ENCODE assay signal across 14 cellular contexts in the genomic region with DNA sequence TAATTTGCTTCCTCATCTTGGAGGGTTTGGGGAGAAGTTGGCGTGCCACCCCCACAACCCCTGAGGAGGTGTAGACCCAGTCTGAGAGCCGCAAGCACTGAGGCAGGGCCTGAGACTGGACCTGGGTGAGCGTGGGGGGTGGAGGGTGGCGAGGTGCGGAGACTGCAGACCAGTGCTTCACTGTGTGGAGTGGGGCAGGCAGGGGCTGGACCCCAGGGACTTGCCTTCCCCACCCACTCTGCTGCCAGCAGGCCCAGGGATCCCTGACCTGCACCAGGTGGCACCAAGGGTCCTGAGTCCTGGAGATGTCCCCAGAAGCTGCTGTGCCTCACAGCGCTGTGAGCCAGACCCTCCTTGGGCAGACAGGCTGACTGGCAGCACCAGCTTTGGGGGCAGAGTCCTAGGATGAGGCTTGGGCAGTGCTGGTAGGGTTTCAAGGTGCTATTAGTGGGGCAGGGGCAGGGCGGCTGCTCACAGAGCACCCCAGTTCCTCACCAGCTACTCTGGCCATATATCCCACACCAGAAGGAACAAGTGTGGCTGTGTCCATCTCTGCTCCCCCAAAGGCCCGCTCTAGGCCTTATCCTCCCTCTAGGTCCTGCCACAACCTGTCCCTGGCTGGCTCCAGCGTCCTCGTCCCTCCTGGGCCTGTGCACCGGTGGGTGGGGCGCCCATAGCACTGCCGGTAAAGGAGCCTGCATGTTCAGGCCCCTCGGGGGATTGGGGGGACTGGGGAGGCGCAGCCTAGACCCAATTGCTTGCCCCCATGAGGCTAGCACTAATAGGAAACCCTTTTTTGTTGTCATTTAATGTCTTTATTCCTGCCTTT. TPM values are rescaled to one million over a fixed set of nuclear protein-coding genes. Genes with fewer than 3 reads are reported as not detected.
DNase-seq lines count a peak whose midpoint lies in the region; TF ChIP-seq lines count a peak whose summit lies in the region.
"Had no signal": no experiment of that assay in that cellular context is flagged by ENCODE, and none has a peak within 500 bp of the region (broad histone marks: within the 10 kb centered on the region; RNA-seq: fewer than 3 reads in every experiment).

No MANE protein-coding gene starts in this region.

- H3K4me3 ChIP-seq in dorsolateral prefrontal cortex (no peak overlapping the region), esophagus muscularis mucosa (no peak overlapping the region)
- no peak overlapping the region for H3K4me3 ChIP-seq in effector memory CD4-positive, alpha-beta T cell (ENCODE audit: insufficient read depth, low read depth, low read length, poor library complexity, severe bottlenecking)

- TF ChIP-seq CTCF in dorsolateral prefrontal cortex (IDR thresholded peaks at IDR 0.05 in 54 of 56, conservative IDR thresholded peaks at IDR 0.05 in 2 of 56; ENCODE audit: low read depth in 1 of 56, partially characterized antibody in 56 of 56): no peak
- TF ChIP-seq CTCF in esophagus muscularis mucosa (IDR thresholded peaks at IDR 0.05): no peak

- H3K27me3 ChIP-seq in dorsolateral prefrontal cortex (no peaks in the 10 kb centered on the region), esophagus muscularis mucosa (no peaks in the 10 kb centered on the region)
- H3K27me3 ChIP-seq in effector memory CD4-positive, alpha-beta T cell (replicated peaks; ENCODE audit: control insufficient read depth, insufficient read depth, low read length, poor library complexity, severe bottlenecking): no peaks in the 10 kb centered on the region

- H3K27ac ChIP-seq in dorsolateral prefrontal cortex: peak overlapping the region in 50 of 59 donors; percentile 7 to 86 (median 78)
- no peak overlapping the region for H3K27ac ChIP-seq in esophagus muscularis mucosa (replicated peaks in 1 of 4)
- H3K27ac ChIP-seq in effector memory CD4-positive, alpha-beta T cell (ENCODE audit: insufficient read depth, low read length, poor library complexity, severe bottlenecking): no peak overlapping the region

- H3K9me3 ChIP-seq in esophagus muscularis mucosa: no peaks in the 10 kb centered on the region
- H3K9me3 ChIP-seq in effector memory CD4-positive, alpha-beta T cell (ENCODE audit: control insufficient read depth, low read length): no peaks in the 10 kb centered on the region

- no peak for TF ChIP-seq EP300 in esophagus muscularis mucosa (IDR thresholded peaks at IDR 0.05)

- no peak for TF ChIP-seq POLR2A in esophagus muscularis mucosa (IDR thresholded peaks at IDR 0.05; ENCODE audit: low read depth)

- H3K36me3 ChIP-seq in esophagus muscularis mucosa: peaks cover 0 to 12% (median 4%) of the 10 kb centered on the region in 4 donors
- H3K36me3 ChIP-seq in effector memory CD4-positive, alpha-beta T cell (ENCODE audit: control insufficient read depth, insufficient read depth, low read length): no peaks in the 10 kb centered on the region

- peaks cover 25 to 56% (median 31%) of the 10 kb centered on the region in 4 donors for H3K4me1 ChIP-seq in esophagus muscularis mucosa
- no peaks in the 10 kb centered on the region for H3K4me1 ChIP-seq in effector memory CD4-positive, alpha-beta T cell (ENCODE audit: control insufficient read depth, insufficient read depth, low read length, poor library complexity, severe bottlenecking)

- peak; percentile 4 for DNase-seq in Ammon's horn (ENCODE audit: low spot score)
- DNase-seq in GM03348 (ENCODE audit: low spot score): peak; percentile 8
- DNase-seq in dorsolateral prefrontal cortex: no peak
- DNase-seq in posterior vena cava (ENCODE audit: low spot score): peak; percentile 74
- DNase-seq in esophagus muscularis mucosa (ENCODE audit: extremely low spot score): no peak
- DNase-seq in effector memory CD4-positive, alpha-beta T cell: no peak
- DNase-seq in DMS153 treated with DMSO at 0.1 percent for 48 hours (lab: John Stamatoyannopoulos, UW; ENCODE audit: unreplicated experiment): no peak
- DNase-seq: DMS153, NCI-H1436, NCI-H2227 treated with DMSO at 0.1 percent for 48 hours, nucleus accumbens had no signal

- WGBS in esophagus muscularis mucosa: 86% methylated on average over 13 of the region's 15 CpGs

- intact Hi-C loops in dorsolateral prefrontal cortex (cut with DNase I) (no loop called here), posterior vena cava (cut with DNase I) (no loop called here), esophagus muscularis mucosa (cut with DNase I) (no loop called here)

RNA-seq across cellular contexts. Expression of a gene that starts 11.8 kb away (rescaled TPM):
- 100 to 1,000 TPM in 3 of 120 experiments, 10 to 100 TPM in 117; 45.2 to 122 (median 62.1) TPM for total RNA-seq in dorsolateral prefrontal cortex
- total RNA-seq in posterior vena cava: 100 to 1,000 TPM in 1 of 2 donors, 10 to 100 TPM in 1; 83.8 to 109 TPM
- total RNA-seq in esophagus muscularis mucosa: 100 to 1,000 TPM in 2 of 4 donors, 10 to 100 TPM in 2; 75.4 to 137 (median 95.7) TPM

RNA-seq across cellular contexts. Expression of a gene that starts 20.1 kb away (rescaled TPM):
- total RNA-seq in dorsolateral prefrontal cortex (under 1 TPM in 16 of 120 experiments, not detected in 104; 0.16 to 0.51 (median 0.24) TPM), posterior vena cava (not detected), esophagus muscularis mucosa (under 1 TPM in 1 of 4 donors, not detected in 3; 0.17 TPM)
- total RNA-seq: activated T-helper 2 cell treated with anti-CD3 and anti-CD28 coated beads, Interferon-gamma antibody, Interleukin-2, Interleukin-4, amounts not matched to agents 10 μg/mL and 5 μg/mL and 100 μg/mL, durations not matched to agents 14 hours and 24 hours and 36 hours; HT1080; temporal lobe had no signal

RNA-seq across cellular contexts. Expression of a gene that starts 37.3 kb away (rescaled TPM):
- total RNA-seq in dorsolateral prefrontal cortex (100 to 1,000 TPM in 90 of 120 experiments, 10 to 100 TPM in 30; 39.4 to 400 (median 145) TPM), posterior vena cava (1 to 10 TPM in 1 of 2 donors, under 1 TPM in 1; 0.65 to 1.0 TPM), esophagus muscularis mucosa (1 to 10 TPM in 1 of 4 donors, not detected in 3; 1.5 TPM)
- total RNA-seq: activated T-helper 2 cell treated with anti-CD3 and anti-CD28 coated beads, Interferon-gamma antibody, Interleukin-2, Interleukin-4, amounts not matched to agents 10 μg/mL and 5 μg/mL and 100 μg/mL, durations not matched to agents 14 hours and 24 hours and 36 hours; HT1080; temporal lobe had no signal

Comparison
In these comparisons a context has a peak if more than half of its experiments do, and no peak if none do; other contexts are left out.
1. DNase-seq: peak in Ammon's horn (single experiment), GM03348 (single experiment) and posterior vena cava (single experiment); none in dorsolateral prefrontal cortex (0 of 10), esophagus muscularis mucosa (single experiment), effector memory CD4-positive, alpha-beta T cell (0 of 3) and DMS153 treated with DMSO at 0.1 percent for 48 hours (single experiment).
2. H3K27ac ChIP-seq: peak in dorsolateral prefrontal cortex (50 of 59); none in esophagus muscularis mucosa (0 of 4) and effector memory CD4-positive, alpha-beta T cell (single experiment).
3. RNA of a gene that starts 37.3 kb away (total RNA-seq): 39.4 to 400 TPM in dorsolateral prefrontal cortex; 0.65 to 1.0 TPM in posterior vena cava and 1.5 TPM in esophagus muscularis mucosa; every median in the first group is over 10 times any median in the second.